ENCODE assay signal across 11 cellular contexts in genomic region chr3:183502782-183503181, GRCh38. TPM values are rescaled to one million over a fixed set of nuclear protein-coding genes. Genes with fewer than 3 reads are reported as not detected.
A peak's percentile ranks its signal among the peaks of the same experiment; 100 is the strongest.
DNase-seq lines count a peak whose midpoint lies in the region; ATAC-seq and TF ChIP-seq lines count a peak whose summit lies in the region.
"Had no signal": no experiment of that assay in that cellular context is flagged by ENCODE, and none has a peak within 500 bp of the region (broad histone marks: within the 10 kb centered on the region; RNA-seq: fewer than 3 reads in every experiment).

No MANE protein-coding gene starts in this region.

- no peak for TF ChIP-seq POLR2A in heart left ventricle (IDR thresholded peaks at IDR 0.05)

- ATAC-seq in heart left ventricle, result peak; percentile 73 to 89 (median 81)
- ATAC-seq in sciatic nerve, result peak; percentile 62
- ATAC-seq in stimulated activated naive CD8-positive, alpha-beta T cell treated with anti-CD3 and anti-CD28 coated beads, Interleukin-15, Interleukin-2, amounts not matched to agents 100 U/mL and 50 U/mL, for 24 hours, result no peak
- no peak for ATAC-seq in HG02763 (IDR thresholded peaks at IDR 0.05; ENCODE audit: unreplicated experiment)

- peak in 11 of 12 donors; percentile 12 to 63 (median 45) for TF ChIP-seq CTCF in heart left ventricle (IDR thresholded peaks at IDR 0.05)

- in situ Hi-C loops in SK-MEL-5 (cut with HindIII; ENCODE audit: low pct_unique_long_range_greater_than_20kb, low sequenced_read_pairs), result no loop called here

- H3K9me3 ChIP-seq in heart left ventricle, result peaks cover 0 to 20% (median 5%) of the 10 kb centered on the region in 12 donors

- H3K36me3 ChIP-seq in heart left ventricle, result peaks cover 0 to 43% (median 0%) of the 10 kb centered on the region in 9 donors

- peaks cover 0 to 4% (median 0%) of the 10 kb centered on the region in 12 donors for H3K4me1 ChIP-seq in heart left ventricle

- H3K4me3 ChIP-seq in heart left ventricle, result no peak overlapping the region

- DNase-seq in NCI-H524 (lab: John Stamatoyannopoulos, UW), result peak; percentile 11 to 68
- no peak for DNase-seq in NCI-H524 treated with DMSO at 0.1 percent for 48 hours (lab: John Stamatoyannopoulos, UW)
- peak; percentile 58 for DNase-seq in SK-MEL-5 (ENCODE audit: low read depth, low spot score)
- peak in 1 of 5 donors; percentile 47 for DNase-seq in heart left ventricle
- peak; percentile 35 for DNase-seq in sciatic nerve (ENCODE audit: low spot score)
- DNase-seq in stimulated activated naive CD8-positive, alpha-beta T cell treated with anti-CD3 and anti-CD28 coated beads, Interleukin-15, Interleukin-2, amounts not matched to agents 100 U/mL and 50 U/mL, for 24 hours, result no peak
- DNase-seq in NCI-H226, result no peak
- DNase-seq: AML-193; central memory CD4-positive, alpha-beta T cell; NCI-H446 treated with DMSO at 0.1 percent for 48 hours had no signal

- intact Hi-C loops in heart left ventricle (cut with DNase I), result loop anchor here in 9 of 10 donors (1.0 to 10.0 kb wide), 6 partner anchors 112 to 265 kb away; partner anchors contain the start of gene KLHL24 (in 1 of the 9)
- intact Hi-C loops in sciatic nerve (cut with DNase I), result no loop called here

- no peaks in the 10 kb centered on the region for H3K27me3 ChIP-seq in heart left ventricle

- H3K27ac ChIP-seq in heart left ventricle, result no peak overlapping the region

- 33 to 54% (median 48%) methylated on average over 3 of the region's 3 CpGs for WGBS in heart left ventricle, 4 donors

RNA-seq across cellular contexts. Expression of gene KLHL6, which starts 52.7 kb away (rescaled TPM):
- 0.11 and 0.13 TPM in 2 replicates for total RNA-seq in SK-MEL-5 (2014; rRNA removed; shearing (Covaris generic))
- polyA plus RNA-seq in SK-MEL-5 (2015; cell fraction: cytosol; rRNA removed), result 0.03 and 0.05 TPM in 2 replicates
- polyA plus RNA-seq in SK-MEL-5 (2015; cell fraction: nucleus; rRNA removed), result 0.59 and 2.2 TPM in 2 replicates
- 1 to 10 TPM in 5 of 9 donors, under 1 TPM in 4; 0.67 to 8.1 (median 1.1) TPM for total RNA-seq in heart left ventricle
- polyA plus RNA-seq in heart left ventricle, result under 1 TPM; 0.46 to 0.82 TPM
- total RNA-seq in sciatic nerve, result 4.7 TPM

Comparison
In these comparisons a context has a peak if more than half of its experiments do, and no peak if none do; other contexts are left out.
1. DNase-seq: peak in NCI-H524 (2 of 2), SK-MEL-5 (single experiment) and sciatic nerve (single experiment); none in NCI-H524 treated with DMSO at 0.1 percent for 48 hours (single experiment), stimulated activated naive CD8-positive, alpha-beta T cell treated with anti-CD3 and anti-CD28 coated beads, Interleukin-15, Interleukin-2, amounts not matched to agents 100 U/mL and 50 U/mL, for 24 hours (single experiment) and NCI-H226 (single experiment).
2. ATAC-seq: peak in heart left ventricle (4 of 4) and sciatic nerve (single experiment); none in stimulated activated naive CD8-positive, alpha-beta T cell treated with anti-CD3 and anti-CD28 coated beads, Interleukin-15, Interleukin-2, amounts not matched to agents 100 U/mL and 50 U/mL, for 24 hours (single experiment) and HG02763 (single experiment).